Comparison of ENCODE assay signal across 21 cellular contexts in the genomic region with DNA sequence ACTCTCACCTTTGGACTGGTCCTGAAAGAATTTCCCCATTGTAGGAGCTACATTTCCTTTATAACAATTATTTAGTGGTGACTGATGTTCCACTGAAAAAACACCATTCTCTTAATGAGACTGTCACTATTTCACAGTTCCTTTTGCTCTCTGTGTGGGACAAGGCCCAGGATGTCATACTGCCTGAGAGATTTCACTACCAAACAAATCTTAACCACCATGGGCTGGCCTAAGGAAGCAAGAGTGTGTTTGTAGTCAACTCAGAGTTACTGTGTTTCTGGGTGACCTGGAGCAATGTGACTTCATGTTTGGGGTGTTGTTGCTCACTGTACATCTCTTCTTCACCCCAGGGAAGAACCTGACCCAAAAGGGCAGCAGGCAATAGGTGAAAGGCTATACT. TPM values are rescaled to one million over a fixed set of nuclear protein-coding genes. Genes with fewer than 3 reads are reported as not detected.
DNase-seq lines count a peak whose midpoint lies in the region; ATAC-seq and TF ChIP-seq lines count a peak whose summit lies in the region.
"Had no signal": no experiment of that assay in that cellular context is flagged by ENCODE, and none has a peak within 500 bp of the region (broad histone marks: within the 10 kb centered on the region; RNA-seq: fewer than 3 reads in every experiment).

No MANE protein-coding gene starts in this region.

- peak overlapping the region; percentile 66; the same call in 1 of the 2 replicates for H3K4me2 ChIP-seq in OCI-LY7 (ENCODE audit: low read length)

- H3K4me1 ChIP-seq in OCI-LY7 (ENCODE audit: insufficient read depth, low read length, poor library complexity, severe bottlenecking), result peaks cover 25% of the 10 kb centered on the region
- peaks cover 1% of the 10 kb centered on the region for H3K4me1 ChIP-seq in right cardiac atrium (ENCODE audit: control insufficient read depth, insufficient read depth, low read length)
- H3K4me1 ChIP-seq: left ventricle myocardium inferior, SJSA1 had no signal

- H3K27me3 ChIP-seq in right cardiac atrium (ENCODE audit: control insufficient read depth, insufficient read depth), result no peaks in the 10 kb centered on the region
- H3K27me3 ChIP-seq: SJSA1 had no signal

- intact Hi-C loops in OCI-LY7 (cut with micrococcal nuclease; ENCODE audit: unreplicated experiment), result no loop called here
- intact Hi-C loops in posterior cingulate gyrus (cut with DNase I), result no loop called here
- intact Hi-C loops in right cardiac atrium (cut with DNase I), result no loop called here

- CTCF ChIA-PET in OCI-LY7 (lab: Charles Lee; ENCODE audit: unreplicated experiment), result no interaction called here

- H4K20me1 ChIP-seq in OCI-LY7 (ENCODE audit: insufficient read depth, low read length), result no peaks in the 10 kb centered on the region

- TF ChIP-seq CTCF in GM12865 (IDR thresholded peaks at IDR 0.05; ENCODE audit: insufficient read depth, low read depth, low read length, missing control alignments) (no peak), OCI-LY7 (conservative IDR thresholded peaks at IDR 0.05; ENCODE audit: low read length) (no peak)

- POLR2A ChIA-PET in OCI-LY7 (lab: Charles Lee), result no interaction called here

- no peak overlapping the region for H3K27ac ChIP-seq in OCI-LY7 (ENCODE audit: low read depth, low read length, poor library complexity, severe bottlenecking)
- no peak overlapping the region for H3K27ac ChIP-seq in right cardiac atrium (ENCODE audit: low read length)
- no peak overlapping the region for H3K27ac ChIP-seq in substantia nigra (ENCODE audit: low read depth, low read length, poor library complexity, severe bottlenecking)
- H3K27ac ChIP-seq: left ventricle myocardium inferior, SJSA1 had no signal

- H3K9me3 ChIP-seq in OCI-LY7 (ENCODE audit: low read length), result no peaks in the 10 kb centered on the region
- no peaks in the 10 kb centered on the region for H3K9me3 ChIP-seq in right cardiac atrium (ENCODE audit: control insufficient read depth, low read length)
- H3K9me3 ChIP-seq: left ventricle myocardium inferior, SJSA1 had no signal

- H3K79me2 ChIP-seq in OCI-LY7 (ENCODE audit: insufficient read depth, low read depth, low read length), result no peaks in the 10 kb centered on the region

- no TSS peak for BruUV-seq in OCI-LY7 (replicated peaks; lab: Mats Ljungman, UMichigan)

- peak; percentile 56 for ATAC-seq in GM19455 (IDR thresholded peaks at IDR 0.05; ENCODE audit: unreplicated experiment)
- ATAC-seq in HG02798 (IDR thresholded peaks at IDR 0.05; ENCODE audit: poor library complexity, unreplicated experiment), result peak; percentile 56
- no peak for ATAC-seq in right cardiac atrium
- ATAC-seq: activated T-cell treated with anti-CD3 and anti-CD28 coated beads, Interleukin-2, amount 50 U/mL, for 72 hours had no signal

- H2AFZ ChIP-seq in OCI-LY7 (ENCODE audit: low read length), result peak overlapping the region; percentile 67; the same call in 1 of the 2 replicates

- no peaks in the 10 kb centered on the region for H3K36me3 ChIP-seq in OCI-LY7 (ENCODE audit: insufficient read depth, low read length)
- H3K36me3 ChIP-seq: left ventricle myocardium inferior, SJSA1 had no signal

- DNase-seq in GM12865 (ENCODE audit: low read depth) (peak; percentile 67), OCI-LY7 (ENCODE audit: low spot score) (peak; percentile 22), AML-193 (lab: John Stamatoyannopoulos, UW) (no peak), posterior cingulate gyrus (no peak), right cardiac atrium (no peak), substantia nigra (lab: John Stamatoyannopoulos, UW) (no peak)
- DNase-seq: ACHN; activated B cell treated with CpG ODN at 0.5 μM for 24 hours; activated CD8-positive, alpha-beta memory T cell treated with anti-CD3 and anti-CD28 coated beads for 24 hours; activated T-cell treated with anti-CD3 and anti-CD28 coated beads, Interleukin-2, amount 50 U/mL, for 72 hours; glutamatergic neuron; HFFc6; KBM-7; left ventricle myocardium inferior; NCI-H524 treated with DMSO at 0.1 percent for 48 hours; stimulated activated CD4-positive, alpha-beta T cell treated with anti-CD3 and anti-CD28 coated beads, Interleukin-12 subunit alpha, Interleukin-12 subunit beta, amount 100 ng/mL, for 4 hours; T-helper 2 cell had no signal

- no peak overlapping the region for H3K4me3 ChIP-seq in GM12865 (ENCODE audit: low read depth, low read length)
- H3K4me3 ChIP-seq in OCI-LY7 (ENCODE audit: low read depth, low read length, poor library complexity, severe bottlenecking), result no peak overlapping the region
- H3K4me3 ChIP-seq in right cardiac atrium (ENCODE audit: low read length), result no peak overlapping the region
- H3K4me3 ChIP-seq: left ventricle myocardium inferior, SJSA1 had no signal

- no peaks in the 10 kb centered on the region for H3K9me2 ChIP-seq in OCI-LY7 (ENCODE audit: insufficient read depth, low read length)

RNA-seq across cellular contexts. Expression of a gene that starts 50.1 kb away (rescaled TPM):
- total RNA-seq in OCI-LY7 (2014; rRNA removed; shearing (Covaris generic)), result 22.6 and 25.7 TPM in 2 replicates
- total RNA-seq in OCI-LY7 (2022), result 58.8 and 61.4 TPM in 2 replicates
- 10 to 100 TPM; 31.1 to 43.7 (median 41.2) TPM for total RNA-seq in right cardiac atrium
- 16.4 TPM for polyA plus RNA-seq in right cardiac atrium
- polyA plus RNA-seq: CD14-positive monocyte had no signal

Comparison
In these comparisons a context has a peak if more than half of its experiments do, and no peak if none do; other contexts are left out.
1. DNase-seq: peak in GM12865 (single experiment) and OCI-LY7 (single experiment); none in AML-193 (0 of 2), posterior cingulate gyrus (0 of 10), right cardiac atrium (0 of 3) and substantia nigra (0 of 49).
2. ATAC-seq: peak in GM19455 (single experiment) and HG02798 (single experiment); none in right cardiac atrium (0 of 2).